In the genomic region with DNA sequence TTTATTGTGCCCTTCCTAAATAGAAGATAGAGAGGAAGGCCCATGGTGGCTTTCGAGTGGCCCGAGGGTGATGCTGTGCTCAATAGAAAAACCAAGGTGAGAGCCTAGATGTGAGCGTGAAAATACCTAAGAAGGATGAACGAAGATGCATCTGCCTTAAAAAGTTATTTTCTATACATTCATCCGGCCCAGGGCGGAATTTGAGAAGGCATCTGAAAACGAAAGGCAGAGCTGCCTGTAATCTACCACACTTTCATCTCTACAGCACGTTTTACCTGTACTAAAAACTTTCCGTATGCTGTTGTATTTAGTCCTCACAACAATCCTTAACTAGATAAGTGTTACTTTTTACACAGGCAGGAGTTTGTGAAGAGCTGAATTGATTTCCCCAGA, we compare ENCODE assay signal across 8 cellular contexts. TPM values are rescaled to one million over a fixed set of nuclear protein-coding genes. Genes with fewer than 3 reads are reported as not detected.
A peak's percentile ranks its signal among the peaks of the same experiment; 100 is the strongest.
DNase-seq lines count a peak whose midpoint lies in the region; FAIRE-seq and TF ChIP-seq lines count a peak whose summit lies in the region.

No MANE protein-coding gene starts in this region.

- peak overlapping the region; percentile 94 for H3K4me2 ChIP-seq in GM23248 (ENCODE audit: unreplicated experiment)
- H3K4me2 ChIP-seq in endothelial cell of umbilical vein (ENCODE audit: insufficient read depth, low read length) = peak overlapping the region; percentile 63

- H3K9me3 ChIP-seq in GM23248 (ENCODE audit: low read depth) = no peaks in the 10 kb centered on the region
- H3K9me3 ChIP-seq in endothelial cell of umbilical vein (replicated peaks; ENCODE audit: control insufficient read depth, insufficient read depth, low read length) = no peaks in the 10 kb centered on the region

- 0 out of 2 replicates have a peak overlapping the region, but pooled peaks have one; percentile 40 for H2AFZ ChIP-seq in GM23248
- H2AFZ ChIP-seq in endothelial cell of umbilical vein (ENCODE audit: low read depth, low read length) = no peak overlapping the region

- H3K9me2 ChIP-seq in GM23248 (ENCODE audit: insufficient read depth) = no peaks in the 10 kb centered on the region

- dilution Hi-C loops in endothelial cell of umbilical vein (cut with MboI; ENCODE audit: extremely low pct_ligation_motif_present, low sequenced_read_pairs) = no loop called here

- no peak for TF ChIP-seq CTCF in RWPE1 (conservative IDR thresholded peaks at IDR 0.05; ENCODE audit: low read depth)
- TF ChIP-seq CTCF in endothelial cell of umbilical vein (IDR thresholded peaks at IDR 0.05; ENCODE audit: extremely low read depth in 1 of 2, insufficient read depth in 1 of 2, low read depth in 1 of 2, low read length in 2 of 2) = no peak

- CTCF ChIA-PET in RWPE1 (lab: Yijun Ruan, JAX) = interaction anchor here (0.7 kb wide), 1 partner anchor 121 kb away, joined by 5 read pairs; no protein-coding TSS in a partner anchor
- CTCF ChIA-PET in endothelial cell of umbilical vein (lab: Charles Lee) = interaction anchor here (0.6 to 0.9 kb wide), 2 partner anchors 15 to 20 kb away, joined by 3 read pairs; no protein-coding TSS in a partner anchor

- H3K27ac ChIP-seq in GM23248 (no peak overlapping the region), RWPE1 (peak overlapping the region; percentile 97), endothelial cell of umbilical vein (ENCODE audit: insufficient read depth, low read depth, low read length) (peak overlapping the region; percentile 92), skin epidermis (peak overlapping the region in 2 of 21 experiments; percentile 98)

- DNase-seq in GM23248 = no peak
- DNase-seq in RWPE1 (ENCODE audit: low spot score) = no peak
- no peak for DNase-seq in endothelial cell of umbilical vein (ENCODE audit: low read depth, low spot score)
- DNase-seq in NCI-H2196 (lab: John Stamatoyannopoulos, UW; ENCODE audit: unreplicated experiment) = no peak
- no peak for DNase-seq in mesenteric fat pad (ENCODE audit: low spot score)
- no peak for DNase-seq in iPS-NIHi7 (ENCODE audit: extremely low spot score)
- no peak for DNase-seq in T1000 (lab: John Stamatoyannopoulos, UW)

- H3K79me2 ChIP-seq in GM23248 (ENCODE audit: insufficient read depth) (peaks cover 27% of the 10 kb centered on the region), endothelial cell of umbilical vein (ENCODE audit: control insufficient read depth, insufficient read depth, low read length) (peaks cover 14% of the 10 kb centered on the region)

- H3K27me3 ChIP-seq in GM23248 (replicated peaks; ENCODE audit: insufficient read depth) = no peaks in the 10 kb centered on the region
- no peaks in the 10 kb centered on the region for H3K27me3 ChIP-seq in endothelial cell of umbilical vein (ENCODE audit: control insufficient read depth in 2 of 2, insufficient read depth in 2 of 2, low read length in 2 of 2)

- H4K20me1 ChIP-seq in GM23248 (ENCODE audit: insufficient read depth) = no peaks in the 10 kb centered on the region
- no peaks in the 10 kb centered on the region for H4K20me1 ChIP-seq in endothelial cell of umbilical vein (replicated peaks; ENCODE audit: control insufficient read depth, extremely low read depth, insufficient read depth, low read length)

- peak overlapping the region; percentile 91 for H3K4me3 ChIP-seq in GM23248
- peak overlapping the region; percentile 65 to 92 (median 90) for H3K4me3 ChIP-seq in endothelial cell of umbilical vein (replicated peaks in 1 of 3; ENCODE audit: insufficient read depth in 1 of 3, low read depth in 1 of 3, low read length in 3 of 3)
- H3K4me3 ChIP-seq in skin epidermis = peak overlapping the region; percentile 91 to 96 (median 94)

- 39 to 48% methylated on average over 9 of the region's 9 CpGs for WGBS in GM23248 (ENCODE audit: low coverage in 1 of 2, low lambda C conversion rate in 2 of 2, missing lambda C conversion rate in 2 of 2), 2 experiments

- H3K9me1 ChIP-seq in endothelial cell of umbilical vein (replicated peaks; ENCODE audit: control insufficient read depth, extremely low read depth, insufficient read depth, low read length) = no peaks in the 10 kb centered on the region

- H3F3A ChIP-seq in GM23248 (ENCODE audit: insufficient read depth) = peaks cover 6% of the 10 kb centered on the region; the same call in 1 of the 2 replicates

- POLR2A ChIA-PET in RWPE1 (lab: Yijun Ruan, JAX; ENCODE audit: low non-redundant PET) = interaction anchor here (0.5 kb wide), 1 partner anchor 337 kb away, joined by 5 read pairs; no protein-coding TSS in a partner anchor
- POLR2A ChIA-PET in endothelial cell of umbilical vein (lab: Charles Lee) = no interaction called here

- in situ Hi-C loops in GM23248 (cut with MboI) = no loop called here

- H3K9ac ChIP-seq in GM23248 = peak overlapping the region; percentile 96
- peak overlapping the region; percentile 96 for H3K9ac ChIP-seq in endothelial cell of umbilical vein (replicated peaks; ENCODE audit: extremely low read depth, insufficient read depth, low read length)

- H3K36me3 ChIP-seq in GM23248 (ENCODE audit: low read depth) = peaks cover 6% of the 10 kb centered on the region
- peaks cover 2 to 8% of the 10 kb centered on the region in 2 experiments for H3K36me3 ChIP-seq in endothelial cell of umbilical vein (ENCODE audit: control insufficient read depth in 2 of 2, extremely low read depth in 1 of 2, insufficient read depth in 2 of 2, low read length in 2 of 2)

- BruUV-seq in endothelial cell of umbilical vein (replicated peaks; lab: Mats Ljungman, UMichigan) = no TSS peak

- TF ChIP-seq POLR2A in endothelial cell of umbilical vein (IDR thresholded peaks at IDR 0.05; ENCODE audit: low read depth, low read length) = no peak

- H3K4me1 ChIP-seq in GM23248 (ENCODE audit: insufficient read depth) (peaks cover 11% of the 10 kb centered on the region; the same call in 1 of the 2 replicates), endothelial cell of umbilical vein (ENCODE audit: control insufficient read depth, extremely low read depth, insufficient read depth, low read length) (peaks cover 21% of the 10 kb centered on the region)

- no peak for FAIRE-seq in endothelial cell of umbilical vein (lab: Jason Lieb, UNC)

- intact Hi-C loops in endothelial cell of umbilical vein (cut with micrococcal nuclease) = loop anchor here (5.0 kb wide), 1 partner anchor 825 kb away; the partner anchor contains the start of gene COPS2

TF ChIP-seq in endothelial cell of umbilical vein, 7 proteins besides CTCF, POLR2A, EP300 and RAD21:
- TF ChIP-seq GATA2 (IDR thresholded peaks at IDR 0.05; ENCODE audit: insufficient read depth, insufficient read length, low read depth, low read length) (no peak), EZH2 (IDR thresholded peaks at IDR 0.05; ENCODE audit: borderline replicate concordance, low read depth, low read length, severe bottlenecking) (no peak), MYC (IDR thresholded peaks at IDR 0.05; ENCODE audit: low read depth, low read length) (no peak), JUN (IDR thresholded peaks at IDR 0.05; ENCODE audit: borderline replicate concordance, insufficient read depth, insufficient read length, low read depth) (no peak), FOS (IDR thresholded peaks at IDR 0.05; ENCODE audit: borderline replicate concordance, insufficient read depth, low read length) (no peak), POLR2AphosphoS5 (IDR thresholded peaks at IDR 0.05; ENCODE audit: insufficient read depth, low read depth, low read length) (no peak), MAX (IDR thresholded peaks at IDR 0.05; ENCODE audit: insufficient read depth, insufficient read length) (no peak)

RNA-seq across cellular contexts. Expression of gene DUT, which starts 1.4 kb away (rescaled TPM):
- 78.0 and 80.6 TPM in 2 replicates for total RNA-seq in GM23248 (2014; rRNA removed; shearing (Covaris generic))
- polyA plus RNA-seq in GM23248 (2016; fragmentation: Nextera tagmentation; extraction: Ambion mirVana) = 149 and 156 TPM in 2 replicates
- total RNA-seq in endothelial cell of umbilical vein = 127 and 135 TPM in 2 replicates
- 48.1 and 59.9 TPM in 2 replicates for polyA plus RNA-seq in endothelial cell of umbilical vein
- 56.7 and 58.5 TPM in 2 replicates for polyA plus RNA-seq in endothelial cell of umbilical vein (2011; cell fraction: cytosol; rRNA removed)
- 58.4 and 85.4 TPM in 2 replicates for polyA plus RNA-seq in endothelial cell of umbilical vein (2011; cell fraction: nucleus; rRNA removed)
- 62.6 and 85.4 TPM in 2 replicates for polyA plus RNA-seq in endothelial cell of umbilical vein (2012)
- polyA minus RNA-seq in endothelial cell of umbilical vein = 7.7 and 10.1 TPM in 2 replicates
- polyA minus RNA-seq in endothelial cell of umbilical vein (2011; cell fraction: cytosol; rRNA and poly(A)+ RNA removed) = 88.5 TPM
- 12.9 and 14.8 TPM in 2 replicates for polyA minus RNA-seq in endothelial cell of umbilical vein (2011; cell fraction: nucleus; rRNA and poly(A)+ RNA removed)
- 53.9 TPM for total RNA-seq in mesenteric fat pad
